In the genomic region with DNA sequence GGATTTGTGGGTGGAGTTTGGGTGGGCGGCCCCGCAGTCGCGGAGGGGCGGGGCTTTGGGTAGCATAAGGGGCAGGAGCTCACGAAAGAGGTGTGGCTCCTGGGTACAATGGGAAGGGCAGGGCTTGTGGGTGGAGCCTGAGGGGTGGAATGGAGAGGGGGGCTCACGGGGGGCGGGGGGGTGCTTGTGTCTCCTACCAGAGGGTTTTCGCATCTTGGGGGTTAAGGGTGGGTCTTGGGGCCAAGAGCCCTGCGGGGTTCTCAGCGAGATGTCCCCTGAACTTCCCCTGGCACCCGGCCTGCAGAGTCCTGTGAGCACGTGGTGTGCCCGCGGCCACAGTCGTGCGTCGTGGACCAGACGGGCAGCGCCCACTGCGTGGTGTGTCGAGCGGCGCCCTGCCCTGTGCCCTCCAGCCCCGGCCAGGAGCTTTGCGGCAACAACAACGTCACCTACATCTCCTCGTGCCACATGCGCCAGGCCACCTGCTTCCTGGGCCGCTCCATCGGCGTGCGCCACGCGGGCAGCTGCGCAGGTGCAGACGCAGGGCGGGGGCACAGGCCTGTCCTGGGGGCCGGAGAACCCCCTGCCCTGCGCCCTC, we compare ENCODE assay signal across 1 cellular context.
TF ChIP-seq lines count a peak whose summit lies in the region.

No MANE protein-coding gene starts in this region.

TF ChIP-seq in HCT116, 20 proteins besides CTCF, POLR2A, EP300 and RAD21 (continued from another document):
- TF ChIP-seq, protein P1, sequence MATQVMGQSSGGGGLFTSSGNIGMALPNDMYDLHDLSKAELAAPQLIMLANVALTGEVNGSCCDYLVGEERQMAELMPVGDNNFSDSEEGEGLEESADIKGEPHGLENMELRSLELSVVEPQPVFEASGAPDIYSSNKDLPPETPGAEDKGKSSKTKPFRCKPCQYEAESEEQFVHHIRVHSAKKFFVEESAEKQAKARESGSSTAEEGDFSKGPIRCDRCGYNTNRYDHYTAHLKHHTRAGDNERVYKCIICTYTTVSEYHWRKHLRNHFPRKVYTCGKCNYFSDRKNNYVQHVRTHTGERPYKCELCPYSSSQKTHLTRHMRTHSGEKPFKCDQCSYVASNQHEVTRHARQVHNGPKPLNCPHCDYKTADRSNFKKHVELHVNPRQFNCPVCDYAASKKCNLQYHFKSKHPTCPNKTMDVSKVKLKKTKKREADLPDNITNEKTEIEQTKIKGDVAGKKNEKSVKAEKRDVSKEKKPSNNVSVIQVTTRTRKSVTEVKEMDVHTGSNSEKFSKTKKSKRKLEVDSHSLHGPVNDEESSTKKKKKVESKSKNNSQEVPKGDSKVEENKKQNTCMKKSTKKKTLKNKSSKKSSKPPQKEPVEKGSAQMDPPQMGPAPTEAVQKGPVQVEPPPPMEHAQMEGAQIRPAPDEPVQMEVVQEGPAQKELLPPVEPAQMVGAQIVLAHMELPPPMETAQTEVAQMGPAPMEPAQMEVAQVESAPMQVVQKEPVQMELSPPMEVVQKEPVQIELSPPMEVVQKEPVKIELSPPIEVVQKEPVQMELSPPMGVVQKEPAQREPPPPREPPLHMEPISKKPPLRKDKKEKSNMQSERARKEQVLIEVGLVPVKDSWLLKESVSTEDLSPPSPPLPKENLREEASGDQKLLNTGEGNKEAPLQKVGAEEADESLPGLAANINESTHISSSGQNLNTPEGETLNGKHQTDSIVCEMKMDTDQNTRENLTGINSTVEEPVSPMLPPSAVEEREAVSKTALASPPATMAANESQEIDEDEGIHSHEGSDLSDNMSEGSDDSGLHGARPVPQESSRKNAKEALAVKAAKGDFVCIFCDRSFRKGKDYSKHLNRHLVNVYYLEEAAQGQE (IDR thresholded peaks at IDR 0.05; ENCODE audit: low read depth): no peak
- no peak for TF ChIP-seq SIN3A (IDR thresholded peaks at IDR 0.05; ENCODE audit: low read depth)
- TF ChIP-seq POLR2AphosphoS5 (IDR thresholded peaks at IDR 0.05; ENCODE audit: low read depth, low read length): no peak
- TF ChIP-seq FOSL1 (IDR thresholded peaks at IDR 0.05; ENCODE audit: low read depth): no peak
- TF ChIP-seq YY1 (IDR thresholded peaks at IDR 0.05; ENCODE audit: extremely low read depth, insufficient replicate concordance, low read depth, low read length): no peak
- no peak for TF ChIP-seq ZNF274 (IDR thresholded peaks at IDR 0.05; ENCODE audit: low read depth, low read length)
- no peak for TF ChIP-seq TCF7L2 (IDR thresholded peaks at IDR 0.05; ENCODE audit: borderline replicate concordance, extremely low read depth, insufficient read depth, insufficient read length)
